8 cellular contexts compared by ENCODE assay signal in genomic region chr1:233113009-233113712, GRCh38.
DNase-seq lines count a peak whose midpoint lies in the region; ATAC-seq, FAIRE-seq and TF ChIP-seq lines count a peak whose summit lies in the region.

No MANE protein-coding gene starts in this region.

- H3K9me3 Mint-ChIP-seq in GM23338: no peaks in the 10 kb centered on the region
- H3K9me3 Mint-ChIP-seq in activated T-helper 1 cell treated with anti-CD3 and anti-CD28 coated beads, Interleukin-12 subunit alpha, Interleukin-12 subunit beta, Interleukin-2, Interleukin-4 antibody, amounts not matched to agents 30 ng/mL and 10 ng/mL and 1 ng/mL, durations not matched to agents 14 hours and 24 hours and 36 hours: no peaks in the 10 kb centered on the region
- no peaks in the 10 kb centered on the region for H3K9me3 Mint-ChIP-seq in CD4-positive, alpha-beta memory T cell

- H3K36me3 ChIP-seq in GM23338 (ENCODE audit: insufficient read depth): no peaks in the 10 kb centered on the region; the same call in 1 of the 2 replicates
- no peaks in the 10 kb centered on the region for H3K36me3 ChIP-seq in MG63
- H3K36me3 ChIP-seq in pancreas: no peaks in the 10 kb centered on the region
- peaks cover 6% of the 10 kb centered on the region for H3K36me3 ChIP-seq in CD4-positive, alpha-beta memory T cell (ENCODE audit: insufficient read depth, low read length)

- no peaks in the 10 kb centered on the region for H4K20me1 ChIP-seq in GM23338 (replicated peaks; ENCODE audit: insufficient read depth)

- CTCF ChIA-PET in CD4-positive, alpha-beta memory T cell (lab: Charles Lee; ENCODE audit: partially characterized antibody): no interaction called here

- peak overlapping the region; percentile 12; the same call in 1 of the 2 replicates for H3K4me3 ChIP-seq in GM23338
- H3K4me3 ChIP-seq in MG63: no peak overlapping the region
- no peak overlapping the region for H3K4me3 ChIP-seq in pancreas
- no peak overlapping the region for H3K4me3 ChIP-seq in CD4-positive, alpha-beta memory T cell (ENCODE audit: low read length in 2 of 2)

- no peak overlapping the region for H2AFZ ChIP-seq in GM23338

- POLR2A ChIA-PET in CD4-positive, alpha-beta memory T cell (lab: Charles Lee; ENCODE audit: partially characterized antibody): no interaction called here

- H3F3A ChIP-seq in GM23338 (replicated peaks; ENCODE audit: low read depth): peaks cover 5% of the 10 kb centered on the region; the same call in 1 of the 2 replicates

- H3K36me3 Mint-ChIP-seq in GM23338 (ENCODE audit: low read depth): peaks cover 36% of the 10 kb centered on the region
- peaks cover 19% of the 10 kb centered on the region for H3K36me3 Mint-ChIP-seq in activated T-helper 1 cell treated with anti-CD3 and anti-CD28 coated beads, Interleukin-12 subunit alpha, Interleukin-12 subunit beta, Interleukin-2, Interleukin-4 antibody, amounts not matched to agents 30 ng/mL and 10 ng/mL and 1 ng/mL, durations not matched to agents 14 hours and 24 hours and 36 hours (ENCODE audit: low read depth)
- H3K36me3 Mint-ChIP-seq in CD4-positive, alpha-beta memory T cell: peaks cover 52 to 81% of the 10 kb centered on the region in 2 donors

- FAIRE-seq in pancreas (lab: Jason Lieb, UNC): no peak

- H3K4me1 ChIP-seq in GM23338 (ENCODE audit: insufficient read depth) (peaks cover 43% of the 10 kb centered on the region), pancreas (no peaks in the 10 kb centered on the region)
- no peaks in the 10 kb centered on the region for H3K4me1 ChIP-seq in CD4-positive, alpha-beta memory T cell (ENCODE audit: insufficient read depth, low read length)

- peaks cover 64% of the 10 kb centered on the region for H3K4me1 Mint-ChIP-seq in GM23338
- H3K4me1 Mint-ChIP-seq in activated T-helper 1 cell treated with anti-CD3 and anti-CD28 coated beads, Interleukin-12 subunit alpha, Interleukin-12 subunit beta, Interleukin-2, Interleukin-4 antibody, amounts not matched to agents 30 ng/mL and 10 ng/mL and 1 ng/mL, durations not matched to agents 14 hours and 24 hours and 36 hours (ENCODE audit: low read depth): peaks cover 55% of the 10 kb centered on the region
- peaks cover 0 to 7% (median 4%) of the 10 kb centered on the region in 4 donors for H3K4me1 Mint-ChIP-seq in CD4-positive, alpha-beta memory T cell

- ATAC-seq in GM23338 (peak; percentile 87), Right ventricle myocardium inferior (peak; percentile 97), pancreas (peak in 3 of 4 donors; percentile 79 to 91 (median 91))

- H3K4me2 ChIP-seq in GM23338: peak overlapping the region; percentile 39

- peak overlapping the region; percentile 41 for H3K4me3 Mint-ChIP-seq in GM23338
- peak overlapping the region; percentile 52 for H3K4me3 Mint-ChIP-seq in activated T-helper 1 cell treated with anti-CD3 and anti-CD28 coated beads, Interleukin-12 subunit alpha, Interleukin-12 subunit beta, Interleukin-2, Interleukin-4 antibody, amounts not matched to agents 30 ng/mL and 10 ng/mL and 1 ng/mL, durations not matched to agents 14 hours and 24 hours and 36 hours
- no peak overlapping the region for H3K4me3 Mint-ChIP-seq in CD4-positive, alpha-beta memory T cell

- H3K27ac ChIP-seq in GM23338 (ENCODE audit: low read depth): peak overlapping the region; percentile 98
- H3K27ac ChIP-seq in pancreas: peak overlapping the region in 2 of 4 donors; percentile 50 to 57
- no peak overlapping the region for H3K27ac ChIP-seq in CD4-positive, alpha-beta memory T cell (ENCODE audit: low read depth, low read length)

- H3K9me2 ChIP-seq in GM23338 (ENCODE audit: insufficient read depth): no peaks in the 10 kb centered on the region

- WGBS in pancreas, 2 donors: 72 to 74% methylated on average over 7 of the region's 7 CpGs

- H3K79me2 ChIP-seq in GM23338 (replicated peaks; ENCODE audit: insufficient read depth): 0 out of 2 replicates have a peak, but pooled peaks cover 3% of the 10 kb centered on the region

- no peaks in the 10 kb centered on the region for H3K27me3 ChIP-seq in GM23338 (ENCODE audit: insufficient read depth)
- H3K27me3 ChIP-seq in MG63: no peaks in the 10 kb centered on the region
- H3K27me3 ChIP-seq in pancreas: no peaks in the 10 kb centered on the region
- no peaks in the 10 kb centered on the region for H3K27me3 ChIP-seq in CD4-positive, alpha-beta memory T cell (ENCODE audit: insufficient read depth, low read length)

- intact Hi-C loops in activated T-helper 1 cell treated with anti-CD3 and anti-CD28 coated beads, Interleukin-12 subunit alpha, Interleukin-12 subunit beta, Interleukin-2, Interleukin-4 antibody, amounts not matched to agents 30 ng/mL and 10 ng/mL and 1 ng/mL, durations not matched to agents 14 hours and 24 hours and 36 hours (cut with micrococcal nuclease): loop anchor here (2.0 to 10.0 kb wide), 2 partner anchors 158 to 308 kb away; partner anchors contain the start of genes MAP10 and NTPCR
- intact Hi-C loops in Right ventricle myocardium inferior (cut with DNase I) (no loop called here), pancreas (cut with DNase I) (no loop called here)
- intact Hi-C loops in CD4-positive, alpha-beta memory T cell (cut with micrococcal nuclease): no loop called here

- TF ChIP-seq CTCF in GM23338 (conservative IDR thresholded peaks at IDR 0.05; ENCODE audit: low read depth in 2 of 2) (no peak), pancreas (IDR thresholded peaks at IDR 0.05) (no peak)

- peaks cover 1% of the 10 kb centered on the region for H3K27me3 Mint-ChIP-seq in GM23338 (ENCODE audit: insufficient read depth, low read depth, poor library complexity)
- no peaks in the 10 kb centered on the region for H3K27me3 Mint-ChIP-seq in activated T-helper 1 cell treated with anti-CD3 and anti-CD28 coated beads, Interleukin-12 subunit alpha, Interleukin-12 subunit beta, Interleukin-2, Interleukin-4 antibody, amounts not matched to agents 30 ng/mL and 10 ng/mL and 1 ng/mL, durations not matched to agents 14 hours and 24 hours and 36 hours (ENCODE audit: insufficient read depth)
- no peaks in the 10 kb centered on the region for H3K27me3 Mint-ChIP-seq in CD4-positive, alpha-beta memory T cell

- DNase-seq in ELR (ENCODE audit: low read depth) (peak; percentile 98), GM23338 (ENCODE audit: low spot score) (peak; percentile 90), MG63 (peak; percentile 97), Right ventricle myocardium inferior (ENCODE audit: missing footprints) (peak; percentile 89), pancreas (peak in 3 of 6 donors; percentile 7 to 64 (median 13)), NCI-H2081 (lab: John Stamatoyannopoulos, UW) (no peak)
- DNase-seq in activated T-helper 1 cell treated with anti-CD3 and anti-CD28 coated beads, Interleukin-12 subunit alpha, Interleukin-12 subunit beta, Interleukin-2, Interleukin-4 antibody, amounts not matched to agents 30 ng/mL and 10 ng/mL and 1 ng/mL, durations not matched to agents 14 hours and 24 hours and 36 hours (ENCODE audit: low spot score): peak; percentile 52
- no peak for DNase-seq in CD4-positive, alpha-beta memory T cell

- H3K9me3 ChIP-seq in MG63 (no peaks in the 10 kb centered on the region), pancreas (no peaks in the 10 kb centered on the region)
- no peaks in the 10 kb centered on the region for H3K9me3 ChIP-seq in CD4-positive, alpha-beta memory T cell (ENCODE audit: control insufficient read depth in 1 of 2, low read length in 2 of 2)

- peak overlapping the region; percentile 100 for H3K27ac Mint-ChIP-seq in GM23338
- H3K27ac Mint-ChIP-seq in activated T-helper 1 cell treated with anti-CD3 and anti-CD28 coated beads, Interleukin-12 subunit alpha, Interleukin-12 subunit beta, Interleukin-2, Interleukin-4 antibody, amounts not matched to agents 30 ng/mL and 10 ng/mL and 1 ng/mL, durations not matched to agents 14 hours and 24 hours and 36 hours: peak overlapping the region; percentile 89
- peak overlapping the region in 1 of 7 donors; percentile 37 for H3K27ac Mint-ChIP-seq in CD4-positive, alpha-beta memory T cell

TF ChIP-seq in GM23338, 12 proteins besides CTCF, POLR2A, EP300 and RAD21:
- TF ChIP-seq JUNB (IDR thresholded peaks at IDR 0.05; ENCODE audit: unreplicated experiment) (no peak), EZH2 (IDR thresholded peaks at IDR 0.05; ENCODE audit: low read depth, unreplicated experiment) (no peak), ETS1 (IDR thresholded peaks at IDR 0.05) (peak; percentile 68)

Comparison
In these comparisons a context has a peak if more than half of its experiments do, and no peak if none do; other contexts are left out.
1. DNase-seq: peak in ELR (single experiment), GM23338 (single experiment), MG63 (single experiment), activated T-helper 1 cell treated with anti-CD3 and anti-CD28 coated beads, Interleukin-12 subunit alpha, Interleukin-12 subunit beta, Interleukin-2, Interleukin-4 antibody, amounts not matched to agents 30 ng/mL and 10 ng/mL and 1 ng/mL, durations not matched to agents 14 hours and 24 hours and 36 hours (single experiment) and Right ventricle myocardium inferior (single experiment); none in CD4-positive, alpha-beta memory T cell (0 of 5) and NCI-H2081 (0 of 2).
2. H3K4me3 Mint-ChIP-seq: peak in GM23338 (single experiment) and activated T-helper 1 cell treated with anti-CD3 and anti-CD28 coated beads, Interleukin-12 subunit alpha, Interleukin-12 subunit beta, Interleukin-2, Interleukin-4 antibody, amounts not matched to agents 30 ng/mL and 10 ng/mL and 1 ng/mL, durations not matched to agents 14 hours and 24 hours and 36 hours (single experiment); none in CD4-positive, alpha-beta memory T cell (0 of 8).
3. Peak in every context shown above with its lines, with median percentiles within 50 percentile points of each other: ATAC-seq.